Comparison of ENCODE assay signal across 8 cellular contexts in genomic region chrX:134373736-134374135, GRCh38. TPM values are rescaled to one million over a fixed set of nuclear protein-coding genes. Genes with fewer than 3 reads are reported as not detected.
DNase-seq lines count a peak whose midpoint lies in the region; ATAC-seq and TF ChIP-seq lines count a peak whose summit lies in the region.

No MANE protein-coding gene starts in this region.

- no peak overlapping the region for H2BK120ac ChIP-seq in trophoblast cell (ENCODE audit: insufficient read depth, low read length, poor library complexity)

- BruUV-seq in PC-3 (replicated peaks; lab: Mats Ljungman, UMichigan): no TSS peak

- peak overlapping the region; percentile 93 for H3K4me3 ChIP-seq in GM08714 (ENCODE audit: low read length)
- peak overlapping the region; percentile 94 for H3K4me3 ChIP-seq in PC-3 (ENCODE audit: low read length)
- H3K4me3 ChIP-seq in epithelial cell of proximal tubule (ENCODE audit: low read depth, low read length): peak overlapping the region; percentile 87
- peak overlapping the region; percentile 75 for H3K4me3 ChIP-seq in trophoblast cell (ENCODE audit: low read depth, low read length)

- H3K27me3 ChIP-seq in PC-3 (ENCODE audit: low read length): no peaks in the 10 kb centered on the region
- H3K27me3 ChIP-seq in trophoblast cell (ENCODE audit: insufficient read depth, low read length): no peaks in the 10 kb centered on the region

- no CpG with 5 or more reads among the region's 8 CpGs for WGBS in trophoblast cell (ENCODE audit: extremely low coverage, insufficient coverage, insufficient read length)

- no peak overlapping the region for H2BK5ac ChIP-seq in trophoblast cell (ENCODE audit: low read depth, low read length, poor library complexity)

- ATAC-seq in PC-3: no peak
- no peak for ATAC-seq in GM18868 (IDR thresholded peaks at IDR 0.05; ENCODE audit: unreplicated experiment)
- ATAC-seq in HG03442 (IDR thresholded peaks at IDR 0.05; ENCODE audit: unreplicated experiment): no peak
- no peak for ATAC-seq in HG02763 (IDR thresholded peaks at IDR 0.05; ENCODE audit: unreplicated experiment)

- H3K4me1 ChIP-seq in PC-3 (ENCODE audit: insufficient read depth, low read length) (no peaks in the 10 kb centered on the region; the same call in 1 of the 2 replicates), trophoblast cell (ENCODE audit: control insufficient read depth in 1 of 2, insufficient read depth in 2 of 2, low read length in 2 of 2) (no peaks in the 10 kb centered on the region)

- no peak overlapping the region for H2AK5ac ChIP-seq in trophoblast cell (ENCODE audit: low read length)

- POLR2A ChIA-PET in PC-3 (lab: Charles Lee; ENCODE audit: unreplicated experiment): no interaction called here

- H3K14ac ChIP-seq in trophoblast cell (ENCODE audit: low read length): no peak overlapping the region

- H3K27ac ChIP-seq in PC-3 (ENCODE audit: low read length): peak overlapping the region; percentile 41
- no peak overlapping the region for H3K27ac ChIP-seq in trophoblast cell (ENCODE audit: low read depth, low read length)

- H3K9me2 ChIP-seq in PC-3 (replicated peaks; ENCODE audit: low read length): no peaks in the 10 kb centered on the region

- no peak overlapping the region for H4K8ac ChIP-seq in trophoblast cell (ENCODE audit: low read depth, low read length)

- H3K79me2 ChIP-seq in PC-3 (ENCODE audit: low read length) (peaks cover 49% of the 10 kb centered on the region), trophoblast cell (ENCODE audit: control insufficient read depth, insufficient read depth, low read length, poor library complexity) (no peaks in the 10 kb centered on the region)

- H3K9me3 ChIP-seq in PC-3 (ENCODE audit: low read length) (no peaks in the 10 kb centered on the region), trophoblast cell (ENCODE audit: insufficient read depth, low read depth, low read length) (no peaks in the 10 kb centered on the region)

- no peak overlapping the region for H2BK12ac ChIP-seq in trophoblast cell (ENCODE audit: low read length)

- intact Hi-C loops in PC-3 (cut with micrococcal nuclease): no loop called here

- peak overlapping the region; percentile 90 for H3K4me2 ChIP-seq in PC-3 (ENCODE audit: low read length)
- peak overlapping the region; percentile 76 for H3K4me2 ChIP-seq in trophoblast cell (ENCODE audit: low read length)

- H3F3A ChIP-seq in PC-3 (ENCODE audit: low read length, unreplicated experiment): no peaks in the 10 kb centered on the region

- DNase-seq in PC-3 (no peak), epithelial cell of proximal tubule (ENCODE audit: low read depth) (no peak), trophoblast cell (no peak), AG20443 (ENCODE audit: low spot score) (no peak)

- H4K12ac ChIP-seq in trophoblast cell (ENCODE audit: low read depth, low read length): no peak overlapping the region

- H3K4ac ChIP-seq in trophoblast cell (ENCODE audit: low read depth, low read length): no peak overlapping the region

- CTCF ChIA-PET in PC-3 (lab: Charles Lee): no interaction called here

- peaks cover 7% of the 10 kb centered on the region for H3K36me3 ChIP-seq in PC-3 (ENCODE audit: low read depth, low read length)
- no peaks in the 10 kb centered on the region for H3K36me3 ChIP-seq in trophoblast cell (ENCODE audit: control insufficient read depth in 1 of 2, insufficient read depth in 2 of 2, low read length in 2 of 2)

- H4K20me1 ChIP-seq in PC-3 (ENCODE audit: low read length): no peaks in the 10 kb centered on the region

- H3K9ac ChIP-seq in PC-3 (ENCODE audit: low read length): peak overlapping the region; percentile 94
- H3K9ac ChIP-seq in trophoblast cell (ENCODE audit: low read length): peak overlapping the region; percentile 86

- TF ChIP-seq CTCF in PC-3 (conservative IDR thresholded peaks at IDR 0.05; ENCODE audit: low read depth, low read length): no peak
- no peak for TF ChIP-seq CTCF in epithelial cell of proximal tubule (conservative IDR thresholded peaks at IDR 0.05; ENCODE audit: low read depth, low read length)

- peaks cover 4% of the 10 kb centered on the region for H3K79me1 ChIP-seq in trophoblast cell (ENCODE audit: low read length)

- H3K23ac ChIP-seq in trophoblast cell (ENCODE audit: low read length): no peak overlapping the region

- H4K91ac ChIP-seq in trophoblast cell (ENCODE audit: low read depth, low read length): no peak overlapping the region

- no peak overlapping the region for H3K18ac ChIP-seq in trophoblast cell (ENCODE audit: low read length)

- peak overlapping the region; percentile 91 for H2AFZ ChIP-seq in PC-3 (ENCODE audit: low read length)
- peak overlapping the region; percentile 69 for H2AFZ ChIP-seq in trophoblast cell (ENCODE audit: insufficient read depth, low read length, poor library complexity)

RNA-seq across cellular contexts. Expression of gene PHF6, which starts 0.6 kb away (rescaled TPM):
- 16.8 and 22.3 TPM in 2 replicates for total RNA-seq in PC-3 (2014; rRNA removed)
- total RNA-seq in epithelial cell of proximal tubule: 23.2 and 26.7 TPM in 2 replicates
- 18.8 and 19.7 TPM in 2 replicates for polyA plus RNA-seq in trophoblast cell (2013)
